In the genomic region with DNA sequence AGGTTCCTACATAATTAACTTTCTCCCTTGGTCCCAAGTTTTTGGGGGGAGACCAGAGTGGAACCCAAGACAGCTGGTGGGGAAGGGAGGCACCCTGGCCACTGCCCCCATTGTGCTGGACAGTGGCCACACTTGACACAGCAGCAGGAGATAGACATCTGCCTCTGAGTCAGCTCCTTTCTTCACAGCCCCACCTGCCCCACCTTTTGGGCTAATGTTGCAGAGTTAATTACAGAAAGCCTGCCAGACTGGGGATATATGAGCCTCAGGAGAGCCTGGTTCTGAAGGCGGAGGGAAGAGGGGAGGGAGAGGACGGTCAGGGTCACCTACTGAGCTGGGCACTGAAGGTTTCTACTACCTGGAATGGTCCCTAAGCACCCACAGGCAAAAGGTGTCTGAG, we compare ENCODE assay signal across 20 cellular contexts. TPM values are rescaled to one million over a fixed set of nuclear protein-coding genes. Genes with fewer than 3 reads are reported as not detected.
"Had no signal": no experiment of that assay in that cellular context is flagged by ENCODE, and none has a peak within 500 bp of the region (broad histone marks: within the 10 kb centered on the region; RNA-seq: fewer than 3 reads in every experiment).

No MANE protein-coding gene starts in this region.

- DNase-seq: activated CD4-positive, alpha-beta memory T cell treated with anti-CD3 and anti-CD28 coated beads for 36 hours; activated CD4-positive, alpha-beta T cell treated with anti-CD3 and anti-CD28 coated beads for 36 hours; activated naive CD8-positive, alpha-beta T cell treated with anti-CD3 and anti-CD28 coated beads for 36 hours; activated T-cell treated with anti-CD3 and anti-CD28 coated beads, Interleukin-2, amount 50 U/mL, for 72 hours; amygdala; body of pancreas; central memory CD4-positive, alpha-beta T cell; colonic mucosa; esophagus squamous epithelium; glutamatergic neuron; immature natural killer cell; lower lobe of right lung; nephron progenitor cell; occipital lobe; stimulated activated naive CD8-positive, alpha-beta T cell treated with anti-CD3 and anti-CD28 coated beads, Interleukin-15, Interleukin-2, amounts not matched to agents 100 U/mL and 50 U/mL, for 24 hours; T-helper 17 cell; upper lobe of left lung had no signal

- H3K4me3 ChIP-seq: body of pancreas, colonic mucosa, esophagus squamous epithelium, lower lobe of right lung, prostate gland, right lobe of liver, upper lobe of left lung had no signal

- FAIRE-seq: endometrium had no signal

- H3K9me3 ChIP-seq: body of pancreas, colonic mucosa, esophagus squamous epithelium, lower lobe of right lung, prostate gland, right lobe of liver, upper lobe of left lung had no signal

- H3K4me1 ChIP-seq: colonic mucosa, lower lobe of right lung, prostate gland had no signal

- H3K27me3 ChIP-seq: body of pancreas, colonic mucosa, esophagus squamous epithelium, right lobe of liver, upper lobe of left lung had no signal

- H3K27ac ChIP-seq: body of pancreas, colonic mucosa, esophagus squamous epithelium, lower lobe of right lung, prostate gland, right lobe of liver, upper lobe of left lung had no signal

- H3K36me3 ChIP-seq: colonic mucosa, esophagus squamous epithelium, lower lobe of right lung, prostate gland, right lobe of liver, upper lobe of left lung had no signal

- ATAC-seq: activated CD4-positive, alpha-beta T cell treated with anti-CD3 and anti-CD28 coated beads for 36 hours; activated T-cell treated with anti-CD3 and anti-CD28 coated beads, Interleukin-2, amount 50 U/mL, for 72 hours; body of pancreas; lower lobe of right lung; right lobe of liver; stimulated activated naive CD8-positive, alpha-beta T cell treated with anti-CD3 and anti-CD28 coated beads, Interleukin-15, Interleukin-2, amounts not matched to agents 100 U/mL and 50 U/mL, for 24 hours; T-helper 17 cell had no signal

RNA-seq across cellular contexts. Expression of gene MAFB, which starts 50.6 kb away (rescaled TPM):
- total RNA-seq: activated CD4-positive, alpha-beta memory T cell treated with anti-CD3 and anti-CD28 coated beads for 36 hours; activated CD4-positive, alpha-beta T cell treated with anti-CD3 and anti-CD28 coated beads for 36 hours; activated naive CD8-positive, alpha-beta T cell treated with anti-CD3 and anti-CD28 coated beads for 36 hours had no signal
